Comparison of ENCODE assay signal across 1 cellular context in genomic region chr19:51131780-51132680, GRCh38.
TF ChIP-seq lines count a peak whose summit lies in the region.

No MANE protein-coding gene starts in this region.

TF ChIP-seq in K562, 482 proteins besides CTCF, POLR2A, EP300 and RAD21 (continued from another document and continues in another):
- TF ChIP-seq E2F1 (CRISPR knock-in tag; IDR thresholded peaks at IDR 0.05) = no peak
- TF ChIP-seq ZFPM2 (CRISPR knock-in tag; IDR thresholded peaks at IDR 0.05) = no peak
- no peak for TF ChIP-seq ZC3H8 (IDR thresholded peaks at IDR 0.05)
- no peak for TF ChIP-seq ZNF3 (CRISPR knock-in tag; IDR thresholded peaks at IDR 0.05)
- TF ChIP-seq ZBTB1 (CRISPR knock-in tag; IDR thresholded peaks at IDR 0.05; ENCODE audit: borderline replicate concordance, low read depth) = peak; percentile 70; the same call in 1 of the 2 replicates
- peak in 1 of 2 experiments; percentile 93; a peak in 2 of 4 replicates for TF ChIP-seq MLLT1 (IDR thresholded peaks at IDR 0.05)
- no peak for TF ChIP-seq TRIM25 (IDR thresholded peaks at IDR 0.05; ENCODE audit: borderline replicate concordance)
- TF ChIP-seq EWSR1 (IDR thresholded peaks at IDR 0.05; ENCODE audit: borderline replicate concordance, low read depth, partially characterized antibody) = no peak
- no peak; the same call in 1 of the 2 replicates for TF ChIP-seq FOXK1 (CRISPR knock-in tag; IDR thresholded peaks at IDR 0.05; ENCODE audit: borderline replicate concordance)
- peak; percentile 19; the same call in 1 of the 2 replicates for TF ChIP-seq VEZF1 (CRISPR knock-in tag; IDR thresholded peaks at IDR 0.05)
- TF ChIP-seq L3MBTL2 (IDR thresholded peaks at IDR 0.05) = peak; percentile 78
- TF ChIP-seq MTA2 (IDR thresholded peaks at IDR 0.05; ENCODE audit: low read depth) = no peak
- TF ChIP-seq SOX6 (IDR thresholded peaks at IDR 0.05) = peak; percentile 71; the same call in 1 of the 2 replicates
- peak in 2 of 3 experiments; percentile 52 to 90; a peak in 2 of 6 replicates for TF ChIP-seq ZBTB11 (CRISPR knock-in tag; IDR thresholded peaks at IDR 0.05)
- TF ChIP-seq FUS (optimal IDR thresholded peaks at IDR 0.05; ENCODE audit: low read depth, low read length) = no peak
- no peak for TF ChIP-seq ARNT (IDR thresholded peaks at IDR 0.05)
- TF ChIP-seq CREBBP (IDR thresholded peaks at IDR 0.05; ENCODE audit: low read depth, low read length) = no peak
- no peak for TF ChIP-seq PATZ1 (CRISPR knock-in tag; IDR thresholded peaks at IDR 0.05; ENCODE audit: borderline replicate concordance)
- no peak for TF ChIP-seq ZNF347 (CRISPR knock-in tag; IDR thresholded peaks at IDR 0.05; ENCODE audit: low read depth)
- no peak for TF ChIP-seq UBTF (IDR thresholded peaks at IDR 0.05; ENCODE audit: borderline replicate concordance in 1 of 2, low read depth in 2 of 2, low read length in 2 of 2)
- peak; percentile 27 to 49; a peak in 3 of 4 replicates for TF ChIP-seq NRF1 (conservative IDR thresholded peaks at IDR 0.05 in 1 of 2, IDR thresholded peaks at IDR 0.05 in 1 of 2)
- no peak for TF ChIP-seq ARID3A (IDR thresholded peaks at IDR 0.05; ENCODE audit: borderline replicate concordance, low read depth, low read length)
- no peak; the same call in 1 of the 2 replicates for TF ChIP-seq ZNF24 (IDR thresholded peaks at IDR 0.05)
- no peak for TF ChIP-seq ILK (tag; IDR thresholded peaks at IDR 0.05; ENCODE audit: borderline replicate concordance, low read depth)
- TF ChIP-seq, protein P1, sequence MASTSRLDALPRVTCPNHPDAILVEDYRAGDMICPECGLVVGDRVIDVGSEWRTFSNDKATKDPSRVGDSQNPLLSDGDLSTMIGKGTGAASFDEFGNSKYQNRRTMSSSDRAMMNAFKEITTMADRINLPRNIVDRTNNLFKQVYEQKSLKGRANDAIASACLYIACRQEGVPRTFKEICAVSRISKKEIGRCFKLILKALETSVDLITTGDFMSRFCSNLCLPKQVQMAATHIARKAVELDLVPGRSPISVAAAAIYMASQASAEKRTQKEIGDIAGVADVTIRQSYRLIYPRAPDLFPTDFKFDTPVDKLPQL (IDR thresholded peaks at IDR 0.05; ENCODE audit: extremely low read depth, insufficient read length) = no peak
- TF ChIP-seq ZFP36 (IDR thresholded peaks at IDR 0.05; ENCODE audit: low read depth, low read length, partially characterized antibody) = no peak
- no peak for TF ChIP-seq CSDE1 (IDR thresholded peaks at IDR 0.05)
- no peak for TF ChIP-seq TAF15 (IDR thresholded peaks at IDR 0.05; ENCODE audit: low read depth, low read length)
- TF ChIP-seq ETV5 (CRISPR knock-in tag; IDR thresholded peaks at IDR 0.05; ENCODE audit: low read depth) = no peak
- no peak for TF ChIP-seq MEF2A (IDR thresholded peaks at IDR 0.05; ENCODE audit: control insufficient read depth, low read depth, low read length)
- TF ChIP-seq NR4A1 (CRISPR knock-in tag; IDR thresholded peaks at IDR 0.05) = no peak
- TF ChIP-seq NR4A1 (tag; IDR thresholded peaks at IDR 0.05) = peak; percentile 81; the same call in 1 of the 2 replicates
- no peak for TF ChIP-seq RFX1 (IDR thresholded peaks at IDR 0.05)
- TF ChIP-seq ZFP30 (CRISPR knock-in tag; IDR thresholded peaks at IDR 0.05; ENCODE audit: borderline replicate concordance) = no peak
- TF ChIP-seq PRMT5 (CRISPR knock-in tag; IDR thresholded peaks at IDR 0.05) = no peak
- no peak for TF ChIP-seq HNRNPL (IDR thresholded peaks at IDR 0.05; ENCODE audit: low read depth, low read length)
- TF ChIP-seq ZNF143 (CRISPR knock-in tag; IDR thresholded peaks at IDR 0.05) = no peak
- no peak for TF ChIP-seq FOXA1 (IDR thresholded peaks at IDR 0.05; ENCODE audit: borderline replicate concordance)
- no peak; the same call in 1 of the 2 replicates for TF ChIP-seq NBN (IDR thresholded peaks at IDR 0.05; ENCODE audit: low read depth)
- no peak for TF ChIP-seq MCM2 (IDR thresholded peaks at IDR 0.05; ENCODE audit: low read depth)
- 0 out of 2 replicates have a peak, but pooled peaks have one; percentile 56 for TF ChIP-seq LCOR (CRISPR knock-in tag; IDR thresholded peaks at IDR 0.05)
- no peak for TF ChIP-seq SAP30 (IDR thresholded peaks at IDR 0.05; ENCODE audit: borderline replicate concordance, insufficient read depth, low read depth, low read length, poor library complexity, severe bottlenecking)
- TF ChIP-seq CHD1 (IDR thresholded peaks at IDR 0.05; ENCODE audit: low read length) = no peak
- TF ChIP-seq ZNF174 (CRISPR knock-in tag; IDR thresholded peaks at IDR 0.05) = no peak
- no peak for TF ChIP-seq NFE2L1 (tag; IDR thresholded peaks at IDR 0.05; ENCODE audit: borderline replicate concordance, low read depth)
- TF ChIP-seq TEAD1 (CRISPR knock-in tag; IDR thresholded peaks at IDR 0.05) = peak; percentile 87 to 91; a peak in 3 of 4 replicates
- no peak for TF ChIP-seq DACH1 (IDR thresholded peaks at IDR 0.05; ENCODE audit: partially characterized antibody)
- no peak for TF ChIP-seq MXI1 (IDR thresholded peaks at IDR 0.05; ENCODE audit: low read depth, low read length)
- TF ChIP-seq MEF2D (tag; conservative IDR thresholded peaks at IDR 0.05; ENCODE audit: low read depth) = 0 out of 2 replicates have a peak, but pooled peaks have one; percentile 23
- TF ChIP-seq IRF2 (CRISPR knock-in tag; IDR thresholded peaks at IDR 0.05) = no peak
- no peak for TF ChIP-seq ZNF431 (CRISPR knock-in tag; IDR thresholded peaks at IDR 0.05)
- no peak for TF ChIP-seq GTF2F1 (IDR thresholded peaks at IDR 0.05; ENCODE audit: low read depth, low read length)
- no peak for TF ChIP-seq NR1H2 (CRISPR knock-in tag; IDR thresholded peaks at IDR 0.05)
- no peak for TF ChIP-seq RUNX1 (IDR thresholded peaks at IDR 0.05; ENCODE audit: low read depth)
- TF ChIP-seq CAMTA2 (CRISPR knock-in tag; conservative IDR thresholded peaks at IDR 0.05) = no peak
- no peak for TF ChIP-seq RBM39 (optimal IDR thresholded peaks at IDR 0.05; ENCODE audit: low read depth, low read length)
- no peak for TF ChIP-seq ZNF408 (CRISPR knock-in tag; IDR thresholded peaks at IDR 0.05; ENCODE audit: low read depth)
- no peak for TF ChIP-seq ZNF644 (tag; IDR thresholded peaks at IDR 0.05; ENCODE audit: low read depth)
